ENCODE assay signal across 18 cellular contexts in the genomic region with DNA sequence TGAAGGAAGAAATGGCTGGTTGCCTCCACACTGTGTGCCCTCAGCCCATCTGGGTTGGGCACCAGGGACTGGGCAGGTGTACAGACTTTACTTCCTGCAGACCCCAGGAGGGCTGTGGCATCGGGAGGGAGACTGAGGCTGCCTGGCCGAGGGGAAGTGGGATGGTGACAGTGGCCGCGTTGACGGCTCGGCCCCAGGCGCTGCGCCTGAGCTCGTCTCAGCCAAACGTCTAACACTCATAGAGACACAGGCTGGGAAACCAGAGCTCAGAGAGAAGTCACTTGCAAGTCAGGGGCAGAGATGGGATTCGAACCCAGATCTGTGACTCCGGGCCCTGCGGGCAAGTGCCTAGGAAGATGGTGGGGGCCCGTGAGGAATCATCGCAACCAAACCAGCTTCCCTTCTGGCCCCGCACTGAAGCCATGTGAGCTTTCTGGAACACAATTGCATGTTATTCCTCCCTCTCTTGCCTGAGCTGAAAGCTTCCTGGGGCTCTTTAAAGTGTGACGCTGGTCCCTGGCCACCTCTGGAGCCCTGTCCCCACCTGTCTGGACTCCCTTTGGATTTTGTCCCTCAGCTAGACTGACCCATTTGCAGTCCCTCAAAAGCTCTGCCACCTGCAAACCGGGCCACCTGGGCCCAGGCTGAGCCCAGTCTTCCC. TPM values are rescaled to one million over a fixed set of nuclear protein-coding genes. Genes with fewer than 3 reads are reported as not detected.
DNase-seq lines count a peak whose midpoint lies in the region; FAIRE-seq and TF ChIP-seq lines count a peak whose summit lies in the region.
"Had no signal": no experiment of that assay in that cellular context is flagged by ENCODE, and none has a peak within 500 bp of the region (broad histone marks: within the 10 kb centered on the region; RNA-seq: fewer than 3 reads in every experiment).

No MANE protein-coding gene starts in this region.

- H3K4me1 ChIP-seq in NT2/D1 (ENCODE audit: insufficient read depth, insufficient read length) (peaks cover 29% of the 10 kb centered on the region), H1 (replicated peaks in 1 of 4; ENCODE audit: control insufficient read depth in 3 of 4, insufficient read depth in 4 of 4, low read length in 3 of 4) (peaks cover 0 to 33% (median 17%) of the 10 kb centered on the region in 4 experiments; a peak in 6 of 7 replicates), mesenchymal stem cell (ENCODE audit: control insufficient read depth, insufficient read depth, low read depth, low read length) (peaks cover 1% of the 10 kb centered on the region)

- no peak overlapping the region for H3K4me2 ChIP-seq in H1 (ENCODE audit: insufficient read depth in 1 of 2, low read depth in 2 of 2, low read length in 2 of 2)
- no peak overlapping the region for H3K4me2 ChIP-seq in mesenchymal stem cell (ENCODE audit: low read length, poor library complexity, severe bottlenecking)
- H3K4me2 ChIP-seq: BLaER1 treated with 17β-estradiol and CSF1 and Interleukin-3, amounts not matched to agents 10 nM and 100 nM; GM23338 had no signal

- H3K9me3 ChIP-seq in NT2/D1 (ENCODE audit: insufficient read depth, low read length) (peaks cover 7% of the 10 kb centered on the region; the same call in 1 of the 2 replicates), H1 (ENCODE audit: insufficient read depth in 2 of 2, low read depth in 1 of 2, low read length in 1 of 2) (no peaks in the 10 kb centered on the region), mesenchymal stem cell (ENCODE audit: control insufficient read depth, low read length) (no peaks in the 10 kb centered on the region)

- H3K27me3 ChIP-seq in NT2/D1 (ENCODE audit: insufficient read depth, insufficient read length) (no peaks in the 10 kb centered on the region), H1 (replicated peaks in 1 of 4; ENCODE audit: control insufficient read depth in 3 of 4, extremely low read depth in 1 of 4, insufficient read depth in 3 of 4, low read length in 3 of 4) (no peaks in the 10 kb centered on the region), mesenchymal stem cell (ENCODE audit: control insufficient read depth in 1 of 2, insufficient read depth in 1 of 2, low read length in 2 of 2) (peaks cover 25 to 63% of the 10 kb centered on the region in 2 experiments)
- H3K27me3 ChIP-seq: BLaER1 treated with 17β-estradiol and CSF1 and Interleukin-3, amounts not matched to agents 10 nM and 100 nM had no signal

- no peaks in the 10 kb centered on the region for H3K79me2 ChIP-seq in H1 (ENCODE audit: control insufficient read depth in 1 of 2, insufficient read depth in 2 of 2, low read length in 2 of 2)

- TF ChIP-seq RAD21 in H1 (IDR thresholded peaks at IDR 0.05 in 1 of 2, conservative IDR thresholded peaks at IDR 0.05 in 1 of 2; ENCODE audit: low read depth in 2 of 2, low read length in 2 of 2), result no peak

- H2AK5ac ChIP-seq in H1 (ENCODE audit: low read depth, low read length), result no peak overlapping the region
- H2AK5ac ChIP-seq in mesenchymal stem cell (ENCODE audit: low read length, severe bottlenecking), result no peak overlapping the region

- H4K91ac ChIP-seq in H1 (replicated peaks; ENCODE audit: insufficient read length, low read length), result no peak overlapping the region
- H4K91ac ChIP-seq in mesenchymal stem cell (ENCODE audit: low read length), result no peak overlapping the region

- no peak overlapping the region for H3K23ac ChIP-seq in H1 (ENCODE audit: insufficient read length)
- H3K23ac ChIP-seq in mesenchymal stem cell (ENCODE audit: low read length in 2 of 2), result no peak overlapping the region

- H3K79me1 ChIP-seq in H1 (ENCODE audit: low read depth, low read length), result no peaks in the 10 kb centered on the region
- no peaks in the 10 kb centered on the region for H3K79me1 ChIP-seq in mesenchymal stem cell (replicated peaks; ENCODE audit: low read length, poor library complexity, severe bottlenecking)

- H3K9me3 Mint-ChIP-seq in nephron progenitor cell, result no peaks in the 10 kb centered on the region
- H3K9me3 Mint-ChIP-seq: CD8-positive, alpha-beta T cell; HFFc6 had no signal

- WGBS in H1 (ENCODE audit: extremely low coverage in 1 of 2, insufficient coverage in 1 of 2, insufficient read length in 1 of 2, insufficient replicate concordance in 2 of 2, low coverage in 1 of 2, low lambda C conversion rate in 2 of 2, missing lambda C conversion rate in 1 of 2), 2 experiments, result 88% methylated on average over 18 of the region's 18 CpGs; no CpG with 5 or more reads in 1 of the 2 experiments
- WGBS in mesenchymal stem cell, result 88% methylated on average over 18 of the region's 18 CpGs

- TF ChIP-seq CTCF in H1 (IDR thresholded peaks at IDR 0.05; ENCODE audit: control extremely low read depth in 1 of 3, insufficient read depth in 1 of 3, low read depth in 1 of 3, low read length in 3 of 3) (no peak), nephron progenitor cell (IDR thresholded peaks at IDR 0.05) (no peak)

- peaks cover 80% of the 10 kb centered on the region for H3K4me1 Mint-ChIP-seq in nephron progenitor cell
- H3K4me1 Mint-ChIP-seq: B cell had no signal

- H2AFZ ChIP-seq in H1 (ENCODE audit: low read length), result no peak overlapping the region
- H2AFZ ChIP-seq in mesenchymal stem cell (ENCODE audit: low read depth, low read length), result no peak overlapping the region
- H2AFZ ChIP-seq: GM23338 had no signal

- H3K27ac ChIP-seq in H1 (ENCODE audit: low read depth, low read length), result no peak overlapping the region
- H3K27ac ChIP-seq in mesenchymal stem cell (ENCODE audit: low read length, poor library complexity, severe bottlenecking), result no peak overlapping the region
- H3K27ac ChIP-seq: BLaER1 treated with 17β-estradiol and CSF1 and Interleukin-3, amounts not matched to agents 10 nM and 100 nM had no signal

- CTCF ChIA-PET in H1 (lab: Charles Lee; ENCODE audit: partially characterized antibody), result interaction anchor here (0.9 to 1.0 kb wide), 2 partner anchors 11 to 19 kb away, joined by 3 to 4 read pairs; no protein-coding TSS in a partner anchor

- H2BK15ac ChIP-seq in H1 (ENCODE audit: low read length), result peak overlapping the region; percentile 46; the same call in 1 of the 2 replicates
- no peak overlapping the region for H2BK15ac ChIP-seq in mesenchymal stem cell (ENCODE audit: low read depth, poor library complexity, severe bottlenecking)

- peak overlapping the region; percentile 69 for H3K27ac Mint-ChIP-seq in nephron progenitor cell
- H3K27ac Mint-ChIP-seq: B cell; CD8-positive, alpha-beta T cell; HFFc6 had no signal

- no peaks in the 10 kb centered on the region for H3K23me2 ChIP-seq in H1 (ENCODE audit: low read depth, low read length)

- H3K9ac ChIP-seq in NT2/D1 (ENCODE audit: insufficient read length, low read depth) (peak overlapping the region; percentile 18), H1 (replicated peaks in 1 of 4; ENCODE audit: extremely low read depth in 1 of 4, low read depth in 3 of 4, low read length in 3 of 4) (no peak overlapping the region), mesenchymal stem cell (ENCODE audit: low read length) (no peak overlapping the region)
- H3K9ac ChIP-seq: BLaER1 treated with 17β-estradiol and CSF1 and Interleukin-3, amounts not matched to agents 10 nM and 100 nM had no signal

- H3K4me3 ChIP-seq in NT2/D1 (ENCODE audit: insufficient read length, low read depth) (no peak overlapping the region), H1 (ENCODE audit: extremely low read depth in 1 of 4, insufficient read depth in 2 of 4, low read depth in 3 of 4, low read length in 4 of 4) (no peak overlapping the region), mesenchymal stem cell (ENCODE audit: insufficient read depth in 1 of 2, low read depth in 1 of 2, low read length in 2 of 2) (no peak overlapping the region)
- H3K4me3 ChIP-seq: BLaER1 treated with 17β-estradiol and CSF1 and Interleukin-3, amounts not matched to agents 10 nM and 100 nM; GM23338 had no signal

- H2BK5ac ChIP-seq in H1 (ENCODE audit: low read depth, low read length) (no peak overlapping the region), mesenchymal stem cell (ENCODE audit: low read depth, low read length, poor library complexity, severe bottlenecking) (no peak overlapping the region)

- 0 out of 2 replicates have a peak overlapping the region, but pooled peaks have one; percentile 12 for H4K8ac ChIP-seq in H1 (ENCODE audit: extremely low read depth, insufficient read depth, low read length)
- no peak overlapping the region for H4K8ac ChIP-seq in mesenchymal stem cell (ENCODE audit: low read length)

- H3K14ac ChIP-seq in H1 (ENCODE audit: insufficient read length) (no peak overlapping the region), mesenchymal stem cell (ENCODE audit: low read length in 2 of 2) (no peak overlapping the region)

- TF ChIP-seq EP300 in H1 (IDR thresholded peaks at IDR 0.05; ENCODE audit: borderline replicate concordance in 1 of 2, low read depth in 2 of 2, low read length in 2 of 2), result no peak

- H3K36me3 Mint-ChIP-seq in nephron progenitor cell (ENCODE audit: low read depth), result no peaks in the 10 kb centered on the region
- H3K36me3 Mint-ChIP-seq: CD8-positive, alpha-beta T cell had no signal

- H2BK20ac ChIP-seq in H1 (ENCODE audit: low read length), result peak overlapping the region; percentile 48; the same call in 1 of the 2 replicates

- no peak overlapping the region for H3K4ac ChIP-seq in H1 (replicated peaks; ENCODE audit: insufficient read length, low read depth, low read length)
- H3K4ac ChIP-seq in mesenchymal stem cell (ENCODE audit: low read depth in 1 of 2, low read length in 2 of 2), result no peak overlapping the region

- no peaks in the 10 kb centered on the region for H3K36me3 ChIP-seq in NT2/D1 (ENCODE audit: insufficient read depth, insufficient read length, low read length)
- H3K36me3 ChIP-seq in H1 (ENCODE audit: control insufficient read depth in 2 of 4, insufficient read depth in 4 of 4, low read length in 3 of 4), result no peaks in the 10 kb centered on the region
- H3K36me3 ChIP-seq in mesenchymal stem cell (ENCODE audit: control insufficient read depth in 1 of 2, insufficient read depth in 2 of 2, low read depth in 1 of 2, low read length in 2 of 2), result peaks cover 0 to 2% of the 10 kb centered on the region in 2 experiments
- H3K36me3 ChIP-seq: BLaER1 treated with 17β-estradiol and CSF1 and Interleukin-3, amounts not matched to agents 10 nM and 100 nM had no signal

- POLR2A ChIA-PET in H1 (lab: Charles Lee; ENCODE audit: partially characterized antibody), result interaction anchor here (0.9 to 1.6 kb wide), 3 partner anchors 12 to 20 kb away, joined by 3 to 5 read pairs (median 3); no protein-coding TSS in a partner anchor

- no peaks in the 10 kb centered on the region for H4K20me1 ChIP-seq in H1 (replicated peaks in 1 of 2; ENCODE audit: control insufficient read depth in 1 of 2, insufficient read depth in 2 of 2, low read length in 2 of 2)
- H4K20me1 ChIP-seq: BLaER1 treated with 17β-estradiol and CSF1 and Interleukin-3, amounts not matched to agents 10 nM and 100 nM had no signal

- H2BK12ac ChIP-seq in H1 (ENCODE audit: low read depth, low read length), result peak overlapping the region; percentile 60; the same call in 1 of the 2 replicates
- H2BK12ac ChIP-seq in mesenchymal stem cell (ENCODE audit: low read length in 2 of 2), result no peak overlapping the region

- H4K5ac ChIP-seq in H1 (ENCODE audit: insufficient read length, low read depth, low read length), result no peak overlapping the region

- no peak for DNase-seq in NT2/D1 (ENCODE audit: low read depth, low spot score)
- no peak for DNase-seq in H1 (ENCODE audit: low read depth in 1 of 2, low spot score in 2 of 2)
- DNase-seq in nephron progenitor cell, result no peak
- DNase-seq in COR-L47 (lab: John Stamatoyannopoulos, UW), result no peak
- no peak for DNase-seq in mesenchymal stem cell
- DNase-seq in NCI-H82 treated with DMSO at 0.1 percent for 48 hours (lab: John Stamatoyannopoulos, UW; ENCODE audit: unreplicated experiment), result no peak
- DNase-seq: CD8-positive, alpha-beta T cell; DMS 273 treated with DMSO at 0.1 percent for 48 hours; DMS53; DND-41; H7; HFFc6 had no signal

- no peak overlapping the region for H3K4me3 Mint-ChIP-seq in nephron progenitor cell
- H3K4me3 Mint-ChIP-seq: B cell; CD8-positive, alpha-beta T cell; GM23338; HFFc6 had no signal

- peaks cover 13% of the 10 kb centered on the region for H3K27me3 Mint-ChIP-seq in nephron progenitor cell (ENCODE audit: low read depth, poor library complexity)

- H2BK120ac ChIP-seq in H1 (replicated peaks; ENCODE audit: low read depth, low read length), result no peak overlapping the region
- H2BK120ac ChIP-seq in mesenchymal stem cell (ENCODE audit: low read depth, low read length), result no peak overlapping the region

- no peak for FAIRE-seq in H1 (lab: Jason Lieb, UNC)
- FAIRE-seq: G401.6, GM12891, GM18507 had no signal

- no peak overlapping the region; the same call in 1 of the 2 replicates for H3K18ac ChIP-seq in H1 (ENCODE audit: extremely low read depth, low read length)
- no peak overlapping the region for H3K18ac ChIP-seq in mesenchymal stem cell (ENCODE audit: low read depth in 1 of 2, low read length in 2 of 2)

- no peak overlapping the region for H3K56ac ChIP-seq in H1 (replicated peaks; ENCODE audit: insufficient read length, low read depth, low read length)

- no peak for TF ChIP-seq POLR2A in H1 (IDR thresholded peaks at IDR 0.05; ENCODE audit: control extremely low read depth in 1 of 2, low read depth in 2 of 2, low read length in 2 of 2)

RNA-seq across cellular contexts. Expression of gene FUBP3, which starts 53.1 kb away (rescaled TPM):
- 70.1 and 76.4 TPM in 2 replicates for total RNA-seq in H1 (2021; fragmentation: NEBNext Ultra II Directional; extraction: Animal tissue kit (Norgen Biotek cat#: 25700))
- 23.7 and 31.2 TPM in 2 replicates for polyA plus RNA-seq in H1 (2011; rRNA removed)
- polyA plus RNA-seq in H1 (2011; cell fraction: cytosol; rRNA removed), result 38.6 TPM
- polyA plus RNA-seq in H1 (2011; cell fraction: nucleus; rRNA removed), result 83.6 TPM
- 56.5 to 87.8 TPM (median 61.8 TPM) in 4 replicates for polyA plus RNA-seq in H1 (2012, experiment 1 of 2)
- 8.9 TPM for polyA plus RNA-seq in H1 (2012, experiment 2 of 2)
- polyA plus RNA-seq in H1 (2013, experiment 1 of 2), result 34.5 TPM
- 34.2 TPM for polyA plus RNA-seq in H1 (2013, experiment 2 of 2)
- polyA minus RNA-seq in H1 (2011; rRNA and poly(A)+ RNA removed), result 34.3 and 44.6 TPM in 2 replicates
- 91.9 TPM for polyA minus RNA-seq in H1 (2011; cell fraction: cytosol; rRNA and poly(A)+ RNA removed)
- 43.3 TPM for polyA minus RNA-seq in H1 (2011; cell fraction: nucleus; rRNA and poly(A)+ RNA removed)
- polyA plus RNA-seq in mesenchymal stem cell (2013, experiment 1 of 2), result 38.9 TPM
- 38.0 TPM for polyA plus RNA-seq in mesenchymal stem cell (2013, experiment 2 of 2)
